Comparison of ENCODE assay signal across 8 cellular contexts in the genomic region with DNA sequence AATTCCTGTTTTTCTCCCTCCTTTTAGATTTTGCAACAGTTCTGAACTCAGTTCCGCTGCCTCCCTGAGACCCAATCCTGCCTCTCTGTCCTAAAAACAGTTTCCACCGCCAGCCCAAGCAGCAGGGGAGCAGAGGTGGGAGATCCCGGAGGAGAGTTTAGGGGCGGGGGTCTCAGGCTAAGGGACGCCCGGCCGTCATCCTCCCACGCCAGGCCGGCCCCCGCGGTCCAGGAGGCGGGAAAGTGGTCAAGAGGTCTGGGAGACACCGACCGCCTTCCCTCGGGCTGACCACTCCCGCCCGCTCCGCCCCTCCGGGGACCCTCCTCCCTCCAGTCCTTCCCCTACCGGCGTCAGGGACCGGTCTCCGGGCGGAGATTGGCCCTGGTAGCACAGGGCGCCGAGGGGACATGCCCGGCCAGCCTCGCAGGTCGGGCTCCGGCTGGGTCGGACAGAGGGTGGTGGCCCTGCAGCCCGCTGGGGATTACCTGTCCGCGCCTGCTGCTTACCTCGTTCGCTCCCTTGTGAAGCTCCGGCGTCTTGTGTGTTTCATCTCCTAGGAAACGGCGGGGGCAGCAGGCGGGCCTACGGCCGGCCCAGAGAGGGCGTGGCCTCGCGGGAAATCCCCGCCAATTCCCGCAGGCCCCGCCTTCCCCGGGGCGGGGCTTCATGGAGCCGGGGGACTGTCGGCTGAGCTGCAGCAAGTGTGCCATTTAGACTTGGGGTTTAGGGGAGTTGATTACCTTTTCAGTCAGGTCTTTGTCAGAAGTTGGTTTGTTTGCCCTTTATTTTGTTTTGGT. TPM values are rescaled to one million over a fixed set of nuclear protein-coding genes. Genes with fewer than 3 reads are reported as not detected.
A peak's percentile ranks its signal among the peaks of the same experiment; 100 is the strongest.
DNase-seq lines count a peak whose midpoint lies in the region; ATAC-seq and TF ChIP-seq lines count a peak whose summit lies in the region.

A gene with protein sequence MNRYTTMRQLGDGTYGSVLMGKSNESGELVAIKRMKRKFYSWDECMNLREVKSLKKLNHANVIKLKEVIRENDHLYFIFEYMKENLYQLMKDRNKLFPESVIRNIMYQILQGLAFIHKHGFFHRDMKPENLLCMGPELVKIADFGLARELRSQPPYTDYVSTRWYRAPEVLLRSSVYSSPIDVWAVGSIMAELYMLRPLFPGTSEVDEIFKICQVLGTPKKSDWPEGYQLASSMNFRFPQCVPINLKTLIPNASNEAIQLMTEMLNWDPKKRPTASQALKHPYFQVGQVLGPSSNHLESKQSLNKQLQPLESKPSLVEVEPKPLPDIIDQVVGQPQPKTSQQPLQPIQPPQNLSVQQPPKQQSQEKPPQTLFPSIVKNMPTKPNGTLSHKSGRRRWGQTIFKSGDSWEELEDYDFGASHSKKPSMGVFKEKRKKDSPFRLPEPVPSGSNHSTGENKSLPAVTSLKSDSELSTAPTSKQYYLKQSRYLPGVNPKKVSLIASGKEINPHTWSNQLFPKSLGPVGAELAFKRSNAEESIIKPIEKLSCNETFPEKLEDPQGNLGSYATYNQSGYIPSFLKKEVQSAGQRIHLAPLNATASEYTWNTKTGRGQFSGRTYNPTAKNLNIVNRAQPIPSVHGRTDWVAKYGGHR (minus strand): TSS at position 543 of the 797 bp plus-strand sequence. CDS start 7,891 bp downstream, outside the sequence.

- H3K27ac ChIP-seq in ascending aorta = peak within 1 kb of the TSS in 1 of 2 donors; percentile 1
- H3K27ac ChIP-seq in rectal smooth muscle tissue (ENCODE audit: low read depth, low read length) = no peak within 1 kb of the TSS
- no peak within 1 kb of the TSS for H3K27ac ChIP-seq in aorta (ENCODE audit: low read depth in 1 of 2, low read length in 2 of 2)

- no peaks in the 10 kb centered on the region for H3K27me3 ChIP-seq in ascending aorta
- H3K27me3 ChIP-seq in rectal smooth muscle tissue (ENCODE audit: control insufficient read depth, insufficient read depth, low read length) = peaks cover 4% of the 10 kb centered on the region
- no peaks in the 10 kb centered on the region for H3K27me3 ChIP-seq in aorta (ENCODE audit: control insufficient read depth in 1 of 2, insufficient read depth in 2 of 2, low read length in 1 of 2)

- H3K9me3 ChIP-seq in T-helper 17 cell (ENCODE audit: control insufficient read depth, low read length, poor library complexity, severe bottlenecking) (no peaks in the 10 kb centered on the region), ascending aorta (no peaks in the 10 kb centered on the region), aorta (ENCODE audit: control insufficient read depth, low read length) (no peaks in the 10 kb centered on the region)

- no peak for TF ChIP-seq CTCF in ascending aorta (IDR thresholded peaks at IDR 0.05)

- 1% methylated on average over 44 to 53 of the region's 53 CpGs for WGBS in aorta, 2 donors

- peak within 1 kb of the TSS; percentile 68 to 72 for H3K4me3 ChIP-seq in ascending aorta
- H3K4me3 ChIP-seq in rectal smooth muscle tissue (ENCODE audit: low read length) = peak within 1 kb of the TSS; percentile 71
- peak within 1 kb of the TSS; percentile 50 to 67 for H3K4me3 ChIP-seq in aorta (ENCODE audit: low read length in 2 of 2)

- intact Hi-C loops in ascending aorta (cut with DNase I) (no loop called here), aorta (cut with DNase I) (no loop called here)

- peaks cover 65% of the 10 kb centered on the region for H3K27me3 Mint-ChIP-seq in T-helper 17 cell

- peak; percentile 49 for TF ChIP-seq POLR2A in GM15510 (IDR thresholded peaks at IDR 0.05; ENCODE audit: borderline replicate concordance, extremely low read depth, insufficient read length)

- H3K36me3 ChIP-seq in ascending aorta (no peaks in the 10 kb centered on the region), rectal smooth muscle tissue (ENCODE audit: control insufficient read depth, insufficient read depth, low read length) (no peaks in the 10 kb centered on the region), aorta (ENCODE audit: control insufficient read depth in 1 of 2, insufficient read depth in 2 of 2, low read length in 1 of 2) (no peaks in the 10 kb centered on the region)

- peaks cover 3% of the 10 kb centered on the region for H3K36me3 Mint-ChIP-seq in T-helper 17 cell (ENCODE audit: low read depth)

- peak within 1 kb of the TSS; percentile 81 for H3K27ac Mint-ChIP-seq in T-helper 17 cell

- H3K9ac ChIP-seq in rectal smooth muscle tissue (ENCODE audit: low read length) = no peak within 1 kb of the TSS

- H3K4me3 Mint-ChIP-seq in T-helper 17 cell = peak within 1 kb of the TSS; percentile 81

- H3K4me1 Mint-ChIP-seq in T-helper 17 cell = peaks cover 18% of the 10 kb centered on the region

- ATAC-seq in HG02870 (IDR thresholded peaks at IDR 0.05; ENCODE audit: unreplicated experiment) (peak; percentile 78), T-helper 17 cell (peak; percentile 96), aorta (ENCODE audit: low FRiP score) (peak; percentile 97)

- DNase-seq in NCI-H146 treated with DMSO at 0.1 percent for 48 hours (lab: John Stamatoyannopoulos, UW; ENCODE audit: unreplicated experiment) (peak; percentile 95), T-helper 17 cell (peak; percentile 81 to 89 (median 85)), ascending aorta (ENCODE audit: low spot score in 2 of 2) (peak; percentile 57 to 84), hepatic stellate cell (ENCODE audit: low spot score) (peak; percentile 72), aorta (peak; percentile 90 to 92)

- H3K4me1 ChIP-seq in ascending aorta (peaks cover 3 to 15% of the 10 kb centered on the region in 2 donors), rectal smooth muscle tissue (ENCODE audit: control insufficient read depth, insufficient read depth, low read length) (no peaks in the 10 kb centered on the region), aorta (ENCODE audit: control insufficient read depth in 1 of 2, insufficient read depth in 2 of 2, low read length in 2 of 2) (no peaks in the 10 kb centered on the region)

RNA-seq across cellular contexts. Expression of the gene that starts here (rescaled TPM):
- total RNA-seq in T-helper 17 cell (under 1 TPM; 0.75 to 0.78 TPM), ascending aorta (not detected), aorta (under 1 TPM; 0.12 to 0.29 TPM)
- polyA plus RNA-seq in aorta = under 1 TPM; 0.03 to 0.63 TPM

Comparison
In these comparisons a context has a peak if more than half of its experiments do, and no peak if none do; other contexts are left out.
1. Peak in DNase-seq and ATAC-seq in T-helper 17 cell; RNA of the gene not detected or under 1 TPM.
2. Peak in DNase-seq and H3K4me3 ChIP-seq in ascending aorta; RNA of the gene not detected or under 1 TPM.
3. Peak in DNase-seq, ATAC-seq and H3K4me3 ChIP-seq in aorta; RNA of the gene not detected or under 1 TPM.